ENCODE assay signal across 20 cellular contexts in the genomic region with DNA sequence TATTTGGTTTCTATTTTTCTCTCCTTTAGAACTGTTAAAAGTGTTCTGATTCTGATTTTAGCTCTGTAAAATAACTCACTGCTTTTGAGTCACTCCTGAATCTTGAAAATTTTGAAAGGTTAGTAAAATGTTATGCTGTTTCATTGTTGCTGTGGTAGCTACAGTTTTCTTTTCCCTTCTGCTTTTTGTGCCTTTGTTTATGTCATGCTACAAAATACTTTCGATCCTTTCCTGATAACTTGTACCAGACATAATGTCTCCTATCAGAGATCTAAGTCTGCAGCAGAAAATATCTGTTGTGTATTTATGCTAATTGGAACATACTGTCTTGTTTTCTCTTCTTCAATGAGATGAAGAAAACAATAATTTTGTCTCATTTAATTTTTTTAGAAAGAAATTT. TPM values are rescaled to one million over a fixed set of nuclear protein-coding genes. Genes with fewer than 3 reads are reported as not detected.
A peak's percentile ranks its signal among the peaks of the same experiment; 100 is the strongest.
DNase-seq lines count a peak whose midpoint lies in the region; ATAC-seq, FAIRE-seq and TF ChIP-seq lines count a peak whose summit lies in the region.
"Had no signal": no experiment of that assay in that cellular context is flagged by ENCODE, and none has a peak within 500 bp of the region (broad histone marks: within the 10 kb centered on the region; RNA-seq: fewer than 3 reads in every experiment).

No MANE protein-coding gene starts in this region.

- H3F3A ChIP-seq in SK-N-SH (replicated peaks; ENCODE audit: insufficient read depth), result no peaks in the 10 kb centered on the region

- 14% methylated on average over 1 of the region's 1 CpG for WGBS in SK-N-SH (ENCODE audit: low lambda C conversion rate)
- 13 to 25% (median 22%) methylated on average over 1 of the region's 1 CpG for WGBS in small intestine, 3 donors

- H3K27me3 ChIP-seq in KMS-11 (ENCODE audit: insufficient read depth, low read depth), result peaks cover 33% of the 10 kb centered on the region
- no peaks in the 10 kb centered on the region for H3K27me3 ChIP-seq in SK-N-SH (ENCODE audit: insufficient read depth)
- H3K27me3 ChIP-seq in small intestine (ENCODE audit: control insufficient read depth in 2 of 2, insufficient read depth in 2 of 2, low read length in 2 of 2), result no peaks in the 10 kb centered on the region
- H3K27me3 ChIP-seq: breast epithelium, pancreas, Peyer's patch, vagina had no signal

- H3K79me2 ChIP-seq in KMS-11 (ENCODE audit: insufficient read depth, low read depth), result no peaks in the 10 kb centered on the region
- H3K79me2 ChIP-seq in SK-N-SH (ENCODE audit: insufficient read depth), result no peaks in the 10 kb centered on the region

- no peak for ATAC-seq in GM18870 (IDR thresholded peaks at IDR 0.05; ENCODE audit: unreplicated experiment)
- ATAC-seq: K562, left ventricle myocardium superior had no signal

- no peak overlapping the region for H3K27ac ChIP-seq in KMS-11
- peak overlapping the region; percentile 13 to 96; a peak in 3 of 4 replicates for H3K27ac ChIP-seq in SK-N-SH (ENCODE audit: low read depth in 2 of 2, low read length in 1 of 2)
- H3K27ac ChIP-seq in small intestine (ENCODE audit: low read depth in 1 of 2, low read length in 1 of 2), result no peak overlapping the region
- H3K27ac ChIP-seq: breast epithelium, pancreas, Peyer's patch, vagina had no signal

- peaks cover 23% of the 10 kb centered on the region for H3K4me1 Mint-ChIP-seq in T-helper 1 cell treated with Interleukin-12 subunit alpha and Interleukin-12 subunit beta and Interleukin-4 antibody, amounts not matched to agents 30 μg/mL and 1 μg/mL, for 36 hours (ENCODE audit: low read depth)

- TF ChIP-seq CTCF in KMS-11 (conservative IDR thresholded peaks at IDR 0.05; ENCODE audit: low read depth, low read length) (no peak), SK-N-SH (IDR thresholded peaks at IDR 0.05) (no peak)

- H3K27me3 Mint-ChIP-seq in T-helper 1 cell treated with Interleukin-12 subunit alpha and Interleukin-12 subunit beta and Interleukin-4 antibody, amounts not matched to agents 30 μg/mL and 1 μg/mL, for 36 hours (ENCODE audit: low read depth), result peaks cover 14% of the 10 kb centered on the region
- H3K27me3 Mint-ChIP-seq: activated naive CD8-positive, alpha-beta T cell treated with anti-CD3 and anti-CD28 coated beads, Interleukin-2, amount 10 ng/mL, durations not matched to agents 7 days and 5 days had no signal

- H3K9me3 Mint-ChIP-seq in T-helper 1 cell treated with Interleukin-12 subunit alpha and Interleukin-12 subunit beta and Interleukin-4 antibody, amounts not matched to agents 30 μg/mL and 1 μg/mL, for 36 hours, result no peaks in the 10 kb centered on the region
- H3K9me3 Mint-ChIP-seq: activated CD4-positive, alpha-beta memory T cell treated with anti-CD3 and anti-CD28 coated beads, Interleukin-2, amount 10 ng/mL, durations not matched to agents 7 days and 5 days; activated naive CD8-positive, alpha-beta T cell treated with anti-CD3 and anti-CD28 coated beads, Interleukin-2, amount 10 ng/mL, durations not matched to agents 7 days and 5 days had no signal

- H3K9me3 ChIP-seq in SK-N-SH, result no peaks in the 10 kb centered on the region
- H3K9me3 ChIP-seq in small intestine (ENCODE audit: control insufficient read depth, low read depth), result no peaks in the 10 kb centered on the region
- H3K9me3 ChIP-seq: breast epithelium, pancreas, Peyer's patch, vagina had no signal

- FAIRE-seq in small intestine (lab: Jason Lieb, UNC), result peak; percentile 71
- FAIRE-seq: K562 had no signal

- H3K4me1 ChIP-seq in KMS-11 (ENCODE audit: low read depth, poor library complexity, severe bottlenecking) (peaks cover 77% of the 10 kb centered on the region), SK-N-SH (ENCODE audit: control insufficient read depth in 1 of 2, insufficient read depth in 2 of 2, low read depth in 1 of 2, low read length in 1 of 2) (peaks cover 19 to 21% of the 10 kb centered on the region in 2 experiments; a peak in 3 of 4 replicates), small intestine (ENCODE audit: control insufficient read depth in 2 of 2, insufficient read depth in 1 of 2, low read depth in 1 of 2, low read length in 1 of 2) (peaks cover 7 to 9% of the 10 kb centered on the region in 2 donors)
- H3K4me1 ChIP-seq: breast epithelium, pancreas had no signal

- peak in 1 of 2 experiments; percentile 47; a peak in 1 of 4 replicates for TF ChIP-seq EP300 in SK-N-SH (IDR thresholded peaks at IDR 0.05; ENCODE audit: borderline replicate concordance in 1 of 2, low read depth in 1 of 2, low read length in 1 of 2)

- peak overlapping the region; percentile 27 for H3K27ac Mint-ChIP-seq in T-helper 1 cell treated with Interleukin-12 subunit alpha and Interleukin-12 subunit beta and Interleukin-4 antibody, amounts not matched to agents 30 μg/mL and 1 μg/mL, for 36 hours
- H3K27ac Mint-ChIP-seq: activated CD4-positive, alpha-beta memory T cell treated with anti-CD3 and anti-CD28 coated beads, Interleukin-2, amount 10 ng/mL, durations not matched to agents 7 days and 5 days; activated naive CD8-positive, alpha-beta T cell treated with anti-CD3 and anti-CD28 coated beads, Interleukin-2, amount 10 ng/mL, durations not matched to agents 7 days and 5 days had no signal

- no peaks in the 10 kb centered on the region for H3K36me3 Mint-ChIP-seq in T-helper 1 cell treated with Interleukin-12 subunit alpha and Interleukin-12 subunit beta and Interleukin-4 antibody, amounts not matched to agents 30 μg/mL and 1 μg/mL, for 36 hours (ENCODE audit: low read depth)
- H3K36me3 Mint-ChIP-seq: activated naive CD8-positive, alpha-beta T cell treated with anti-CD3 and anti-CD28 coated beads, Interleukin-2, amount 10 ng/mL, durations not matched to agents 7 days and 5 days had no signal

- 0 out of 2 replicates have a peak, but pooled peaks have one; percentile 8 for TF ChIP-seq RAD21 in SK-N-SH (IDR thresholded peaks at IDR 0.05; ENCODE audit: low read length)

- H3K36me3 ChIP-seq in KMS-11 (ENCODE audit: insufficient read depth) (no peaks in the 10 kb centered on the region), SK-N-SH (replicated peaks in 1 of 2; ENCODE audit: control insufficient read depth in 1 of 2, insufficient read depth in 2 of 2, low read length in 1 of 2) (no peaks in the 10 kb centered on the region), small intestine (ENCODE audit: control insufficient read depth in 2 of 2, insufficient read depth in 2 of 2, low read length in 2 of 2) (no peaks in the 10 kb centered on the region)
- H3K36me3 ChIP-seq: breast epithelium, pancreas, Peyer's patch, vagina had no signal

- CTCF ChIA-PET in SK-N-SH (lab: Yijun Ruan, JAX), result interaction anchor here (0.8 to 2.4 kb wide), 3 partner anchors 27 to 161 kb away, joined by 3 to 17 read pairs (median 4); a partner anchor contains a TSS

- POLR2A ChIA-PET in SK-N-SH (lab: Yijun Ruan, JAX), result interaction anchor here (0.8 to 1.0 kb wide), 2 partner anchors 27 to 62 kb away, joined by 4 read pairs; a partner anchor contains a TSS

- no peak overlapping the region for H3K4me3 ChIP-seq in KMS-11 (IDR thresholded peaks at IDR 0.05; ENCODE audit: insufficient read depth, low read depth, low read length)
- no peak overlapping the region for H3K4me3 ChIP-seq in SK-N-SH (ENCODE audit: low read depth in 2 of 2, low read length in 1 of 2)
- H3K4me3 ChIP-seq in small intestine (ENCODE audit: low read depth in 1 of 2, low read length in 2 of 2), result no peak overlapping the region
- H3K4me3 ChIP-seq: breast epithelium, K562, pancreas, Peyer's patch, vagina had no signal

- H3K9ac ChIP-seq in KMS-11 (no peak overlapping the region), SK-N-SH (no peak overlapping the region)

- no peaks in the 10 kb centered on the region for H4K20me1 ChIP-seq in KMS-11 (ENCODE audit: insufficient read depth)
- H4K20me1 ChIP-seq in SK-N-SH (ENCODE audit: insufficient read depth), result no peaks in the 10 kb centered on the region

- no peak for DNase-seq in T-helper 1 cell
- no peak for DNase-seq in SK-N-SH
- no peak for DNase-seq in small intestine
- no peak for DNase-seq in activated CD8-positive, alpha-beta memory T cell treated with anti-CD3 and anti-CD28 coated beads, Interleukin-2, amount 50 U/mL, for 4 hours
- DNase-seq in SIG-M5 (lab: John Stamatoyannopoulos, UW), result no peak
- DNase-seq: ACHN; activated CD4-positive, alpha-beta memory T cell treated with anti-CD3 and anti-CD28 coated beads, Interleukin-2, amount 10 ng/mL, durations not matched to agents 7 days and 5 days; activated naive CD8-positive, alpha-beta T cell treated with anti-CD3 and anti-CD28 coated beads, Interleukin-2, amount 10 ng/mL, durations not matched to agents 7 days and 5 days; activated T-cell treated with anti-CD3 and anti-CD28 coated beads, Interleukin-2, amount 50 U/mL, for 48 hours; left ventricle myocardium superior; Peyer's patch; stimulated activated CD4-positive, alpha-beta T cell treated with anti-CD3 and anti-CD28 coated beads, Interleukin-2, amount 100 ng/mL, for 48 hours; SW 1271 had no signal

- no peak overlapping the region for H3K4me3 Mint-ChIP-seq in T-helper 1 cell treated with Interleukin-12 subunit alpha and Interleukin-12 subunit beta and Interleukin-4 antibody, amounts not matched to agents 30 μg/mL and 1 μg/mL, for 36 hours
- H3K4me3 Mint-ChIP-seq: activated CD4-positive, alpha-beta memory T cell treated with anti-CD3 and anti-CD28 coated beads, Interleukin-2, amount 10 ng/mL, durations not matched to agents 7 days and 5 days; activated naive CD8-positive, alpha-beta T cell treated with anti-CD3 and anti-CD28 coated beads, Interleukin-2, amount 10 ng/mL, durations not matched to agents 7 days and 5 days had no signal

- no peak overlapping the region for H2AFZ ChIP-seq in KMS-11 (ENCODE audit: low read depth)
- peak overlapping the region; percentile 68 for H2AFZ ChIP-seq in SK-N-SH (ENCODE audit: low read depth)

- H3K9me2 ChIP-seq in SK-N-SH, result no peaks in the 10 kb centered on the region

- peak overlapping the region; percentile 40; the same call in 1 of the 2 replicates for H3K4me2 ChIP-seq in KMS-11
- H3K4me2 ChIP-seq in SK-N-SH, result no peak overlapping the region

TF ChIP-seq in SK-N-SH, 30 proteins besides CTCF, POLR2A, EP300 and RAD21:
- TF ChIP-seq, protein P1, sequence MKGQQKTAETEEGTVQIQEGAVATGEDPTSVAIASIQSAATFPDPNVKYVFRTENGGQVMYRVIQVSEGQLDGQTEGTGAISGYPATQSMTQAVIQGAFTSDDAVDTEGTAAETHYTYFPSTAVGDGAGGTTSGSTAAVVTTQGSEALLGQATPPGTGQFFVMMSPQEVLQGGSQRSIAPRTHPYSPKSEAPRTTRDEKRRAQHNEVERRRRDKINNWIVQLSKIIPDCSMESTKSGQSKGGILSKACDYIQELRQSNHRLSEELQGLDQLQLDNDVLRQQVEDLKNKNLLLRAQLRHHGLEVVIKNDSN (IDR thresholded peaks at IDR 0.05; ENCODE audit: borderline replicate concordance, low read depth), result no peak
- TF ChIP-seq CHD2 (IDR thresholded peaks at IDR 0.05; ENCODE audit: low read length, partially characterized antibody) (peak; percentile 49), FOXJ3 (CRISPR knock-in tag; IDR thresholded peaks at IDR 0.05) (0 out of 2 replicates have a peak, but pooled peaks have one; percentile 16), RCOR1 (IDR thresholded peaks at IDR 0.05; ENCODE audit: low read length) (peak; percentile 36; the same call in 1 of the 2 replicates), GATA2 (CRISPR knock-in tag; IDR thresholded peaks at IDR 0.05) (peak; percentile 86)

RNA-seq across cellular contexts. Expression of a gene that starts 26.9 kb away (rescaled TPM):
- polyA plus RNA-seq in SK-N-SH (2012; rRNA removed) (5.0 and 7.0 TPM in 2 replicates), small intestine (1 to 10 TPM; 4.1 to 5.3 (median 4.9) TPM)
- polyA plus RNA-seq in SK-N-SH (2012; cell fraction: cytosol; rRNA removed), result 6.0 and 6.3 TPM in 2 replicates
- polyA plus RNA-seq in SK-N-SH (2012; cell fraction: nucleus; rRNA removed), result 4.0 and 9.9 TPM in 2 replicates

Comparison
In these comparisons a context has a peak if more than half of its experiments do, and no peak if none do; other contexts are left out.
1. H3K27ac ChIP-seq: peak in SK-N-SH (2 of 2); none in KMS-11 (single experiment) and small intestine (0 of 2).